8 cellular contexts compared by ENCODE assay signal in genomic region chr18:9612215-9612830, GRCh38. TPM values are rescaled to one million over a fixed set of nuclear protein-coding genes. Genes with fewer than 3 reads are reported as not detected.
A peak's percentile ranks its signal among the peaks of the same experiment; 100 is the strongest.
DNase-seq lines count a peak whose midpoint lies in the region; ATAC-seq and TF ChIP-seq lines count a peak whose summit lies in the region.

No MANE protein-coding gene starts in this region.

- TF ChIP-seq CTCF in 22Rv1 (IDR thresholded peaks at IDR 0.05) (peak; percentile 85), GM12865 (IDR thresholded peaks at IDR 0.05; ENCODE audit: insufficient read depth, low read depth, low read length, missing control alignments) (peak; percentile 66), fibroblast of mammary gland (conservative IDR thresholded peaks at IDR 0.05; ENCODE audit: control insufficient read depth, insufficient read depth, low read depth, low read length) (peak; percentile 85), neural cell (IDR thresholded peaks at IDR 0.05; ENCODE audit: poor library complexity, severe bottlenecking) (peak; percentile 81)

- peak; percentile 42 for ATAC-seq in HG03439 (IDR thresholded peaks at IDR 0.05; ENCODE audit: unreplicated experiment)
- ATAC-seq in HG03095 (IDR thresholded peaks at IDR 0.05; ENCODE audit: unreplicated experiment) = no peak

- H3K27ac ChIP-seq in 22Rv1 = no peak overlapping the region
- H3K27ac ChIP-seq in neural cell (ENCODE audit: low read length) = no peak overlapping the region

- H3K36me3 ChIP-seq in neural cell (ENCODE audit: insufficient read depth, low read length) = no peaks in the 10 kb centered on the region

- no peak overlapping the region for H2AFZ ChIP-seq in neural cell (ENCODE audit: low read depth, low read length)

- TF ChIP-seq RAD21 in neural cell (conservative IDR thresholded peaks at IDR 0.05) = peak; percentile 81

- H3K9me3 ChIP-seq in neural cell (ENCODE audit: low read length) = no peaks in the 10 kb centered on the region

- H3F3A ChIP-seq in neural cell (ENCODE audit: insufficient read depth, low read length, poor library complexity, severe bottlenecking) = peaks cover 6% of the 10 kb centered on the region

- H4K20me1 ChIP-seq in neural cell (ENCODE audit: insufficient read depth) = no peaks in the 10 kb centered on the region

- H3K9ac ChIP-seq in neural cell (ENCODE audit: low read length) = no peak overlapping the region

- no peak for TF ChIP-seq EP300 in neural cell (conservative IDR thresholded peaks at IDR 0.05; ENCODE audit: poor library complexity, severe bottlenecking)

- H3K9me2 ChIP-seq in neural cell (ENCODE audit: insufficient read depth, low read length) = no peaks in the 10 kb centered on the region

- no peaks in the 10 kb centered on the region for H3K27me3 ChIP-seq in neural cell (ENCODE audit: insufficient read depth, low read depth, low read length)

- peaks cover 64% of the 10 kb centered on the region for H3K79me2 ChIP-seq in neural cell (replicated peaks; ENCODE audit: insufficient read depth, low read length)

- H3K4me3 ChIP-seq in GM12865 (ENCODE audit: low read depth, low read length) (0 out of 2 replicates have a peak overlapping the region, but pooled peaks have one; percentile 97), fibroblast of mammary gland (ENCODE audit: control insufficient read depth, low read depth, low read length) (peak overlapping the region; percentile 79), neural cell (ENCODE audit: low read length) (peak overlapping the region; percentile 84)

- H3K4me2 ChIP-seq in neural cell (ENCODE audit: low read length) = peak overlapping the region; percentile 98

- DNase-seq in GM12865 (ENCODE audit: low read depth) = peak; percentile 70
- DNase-seq in NCI-H526 treated with DMSO at 0.1 percent for 48 hours (lab: John Stamatoyannopoulos, UW) = peak; percentile 23
- DNase-seq in activated CD8-positive, alpha-beta memory T cell treated with anti-CD3 and anti-CD28 coated beads, Interleukin-2, amount 50 U/mL, for 4 hours = peak; percentile 16
- DNase-seq in fibroblast of mammary gland (ENCODE audit: low read depth) = peak; percentile 58

TF ChIP-seq in neural cell, 6 proteins besides CTCF, POLR2A, EP300 and RAD21:
- TF ChIP-seq EZH2 (IDR thresholded peaks at IDR 0.05; ENCODE audit: borderline replicate concordance, insufficient read depth, low read length, poor library complexity, severe bottlenecking) = no peak
- TF ChIP-seq MXI1 (conservative IDR thresholded peaks at IDR 0.05; ENCODE audit: poor library complexity, severe bottlenecking) = peak; percentile 47
- peak; percentile 88 for TF ChIP-seq SMC3 (conservative IDR thresholded peaks at IDR 0.05; ENCODE audit: poor library complexity)

RNA-seq across cellular contexts. Expression of gene PPP4R1, which starts 2.0 kb away (rescaled TPM):
- 127 and 134 TPM in 2 replicates for polyA plus RNA-seq in neural cell
- polyA minus RNA-seq in neural cell = 282 and 284 TPM in 2 replicates

Comparison
In these comparisons a context has a peak if more than half of its experiments do, and no peak if none do; other contexts are left out.
1. DNase-seq: peak in every context shown above with its lines; median percentile 70 in GM12865; 58 in fibroblast of mammary gland; 23 in NCI-H526 treated with DMSO at 0.1 percent for 48 hours; 16 in activated CD8-positive, alpha-beta memory T cell treated with anti-CD3 and anti-CD28 coated beads, Interleukin-2, amount 50 U/mL, for 4 hours.